Comparison of ENCODE assay signal across 26 cellular contexts in the genomic region with DNA sequence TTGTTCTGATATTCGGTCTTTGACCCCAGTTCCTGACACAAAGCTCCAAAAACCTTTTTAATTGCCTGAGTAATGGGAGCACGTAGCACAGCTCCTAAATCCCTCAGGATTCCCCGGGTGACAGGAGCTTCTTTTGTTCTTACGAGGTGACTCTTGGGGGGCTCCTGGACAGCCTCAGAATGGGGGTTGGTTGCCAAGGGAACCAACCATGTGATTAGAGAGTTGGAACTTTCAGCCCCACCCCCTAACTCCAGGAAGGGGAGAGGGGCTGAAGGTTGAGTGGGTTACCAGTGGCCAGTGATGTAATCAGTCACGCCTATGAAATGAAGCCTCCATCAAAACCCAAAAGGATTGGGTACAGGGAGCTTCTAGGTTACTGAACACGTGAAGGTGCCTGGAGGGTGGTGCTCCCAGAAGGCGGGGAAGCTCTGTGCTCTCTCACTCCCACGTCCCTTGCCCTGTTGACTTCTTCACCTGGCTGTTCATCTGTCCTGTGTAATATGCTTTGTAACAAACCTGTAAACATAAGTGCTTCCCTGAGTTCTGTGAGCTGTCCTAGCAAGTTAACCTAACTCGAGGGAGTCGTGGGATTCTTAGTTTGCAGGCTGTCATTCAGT.
"Had no signal": no experiment of that assay in that cellular context is flagged by ENCODE, and none has a peak within 500 bp of the region (broad histone marks: within the 10 kb centered on the region; RNA-seq: fewer than 3 reads in every experiment).

No MANE protein-coding gene starts in this region.

- H3K27ac Mint-ChIP-seq: activated B cell treated with CpG ODN at 0.5 μM for 24 hours; activated CD8-positive, alpha-beta T cell treated with anti-CD3 and anti-CD28 coated beads for 36 hours; activated naive CD4-positive, alpha-beta T cell treated with anti-CD3 and anti-CD28 coated beads, Interleukin-2, amount 50 U/mL, for 24 hours; activated T-helper 17 cell treated with anti-CD3 and anti-CD28 coated beads, Interleukin-2, amount 50 U/mL, for 72 hours; dendritic cell treated with granulocyte-macrophage colony-stimulating factor and Interleukin-4, amounts not matched to agents 40 ng/mL and 50 ng/mL, for 4 days; nephron; progenitor cell of endocrine pancreas; stimulated activated memory B cell treated with anti-CD40 and anti-IgM and Interleukin-4, amounts not matched to agents 10 μg/mL and 1 μg/mL and 100 μg/mL, for 72 hours; stimulated activated naive CD8-positive, alpha-beta T cell treated with anti-CD3 and anti-CD28 coated beads, Interleukin-15, amount 100 ng/mL, for 72 hours; T-helper 2 cell treated with Interferon-gamma antibody and Interleukin-4, amounts not matched to agents 5 μg/mL and 100 μg/mL, for 36 hours; type B pancreatic cell had no signal

- H3K4me1 ChIP-seq: breast epithelium, uterus had no signal

- H3K9me3 ChIP-seq: breast epithelium, sigmoid colon, uterus had no signal

- H3K36me3 Mint-ChIP-seq: activated naive CD4-positive, alpha-beta T cell treated with anti-CD3 and anti-CD28 coated beads, Interleukin-2, amount 50 U/mL, for 24 hours; stimulated activated memory B cell treated with anti-CD40 and anti-IgM and Interleukin-4, amounts not matched to agents 10 μg/mL and 1 μg/mL and 100 μg/mL, for 72 hours; type B pancreatic cell had no signal

- H3K27me3 ChIP-seq: breast epithelium, sigmoid colon, uterus had no signal

- DNase-seq: activated B cell treated with CpG ODN at 0.5 μM for 24 hours; activated CD4-positive, alpha-beta T cell treated with anti-CD3 and anti-CD28 coated beads, Interleukin-2, amount 50 U/mL, for 1 hour; activated CD8-positive, alpha-beta T cell treated with anti-CD3 and anti-CD28 coated beads for 36 hours; activated gamma-delta T cell treated with Interleukin-2 at 50 U/mL for 16 hours; activated T-cell treated with anti-CD3 and anti-CD28 coated beads, Interleukin-2, amount 50 U/mL, for 4 hours; central memory CD4-positive, alpha-beta T cell; effector memory CD4-positive, alpha-beta T cell; left ventricle myocardium superior; nucleus accumbens; sigmoid colon; small intestine; stimulated activated CD4-positive, alpha-beta T cell treated with anti-CD3 and anti-CD28 coated beads, Interleukin-1b, Interleukin-23, amount 100 ng/mL, for 48 hours; stimulated activated CD4-positive, alpha-beta T cell treated with anti-CD3 and anti-CD28 coated beads, Interleukin-4, amount 100 ng/mL, for 4 hours; stimulated activated CD8-positive, alpha-beta memory T cell treated with anti-CD3 and anti-CD28 coated beads, Interleukin-4, amount 100 ng/mL, for 48 hours; stimulated activated naive CD8-positive, alpha-beta T cell treated with anti-CD3 and anti-CD28 coated beads, Interleukin-15, amount 100 ng/mL, for 72 hours; substantia nigra; uterus had no signal

- H3K4me3 ChIP-seq: breast epithelium, sigmoid colon, uterus had no signal

- H3K36me3 ChIP-seq: breast epithelium, sigmoid colon, uterus had no signal

- H3K9me3 Mint-ChIP-seq: activated B cell treated with CpG ODN at 0.5 μM for 24 hours; activated CD8-positive, alpha-beta T cell treated with anti-CD3 and anti-CD28 coated beads for 36 hours; activated naive CD4-positive, alpha-beta T cell treated with anti-CD3 and anti-CD28 coated beads, Interleukin-2, amount 50 U/mL, for 24 hours; activated T-cell treated with anti-CD3 and anti-CD28 coated beads, Interleukin-2, amount 50 U/mL, for 4 hours; activated T-helper 17 cell treated with anti-CD3 and anti-CD28 coated beads, Interleukin-2, amount 50 U/mL, for 72 hours; dendritic cell treated with granulocyte-macrophage colony-stimulating factor and Interleukin-4, amounts not matched to agents 40 ng/mL and 50 ng/mL, for 4 days; stimulated activated memory B cell treated with anti-CD40 and anti-IgM and Interleukin-4, amounts not matched to agents 10 μg/mL and 1 μg/mL and 100 μg/mL, for 72 hours; stimulated activated naive CD8-positive, alpha-beta T cell treated with anti-CD3 and anti-CD28 coated beads, Interleukin-15, amount 100 ng/mL, for 72 hours; T-helper 2 cell treated with Interferon-gamma antibody and Interleukin-4, amounts not matched to agents 5 μg/mL and 100 μg/mL, for 36 hours; type B pancreatic cell had no signal

- H3K4me3 Mint-ChIP-seq: activated B cell treated with CpG ODN at 0.5 μM for 24 hours; activated CD8-positive, alpha-beta T cell treated with anti-CD3 and anti-CD28 coated beads for 36 hours; activated naive CD4-positive, alpha-beta T cell treated with anti-CD3 and anti-CD28 coated beads, Interleukin-2, amount 50 U/mL, for 24 hours; activated T-cell treated with anti-CD3 and anti-CD28 coated beads, Interleukin-2, amount 50 U/mL, for 4 hours; activated T-helper 17 cell treated with anti-CD3 and anti-CD28 coated beads, Interleukin-2, amount 50 U/mL, for 72 hours; dendritic cell treated with granulocyte-macrophage colony-stimulating factor and Interleukin-4, amounts not matched to agents 40 ng/mL and 50 ng/mL, for 4 days; nephron; stimulated activated memory B cell treated with anti-CD40 and anti-IgM and Interleukin-4, amounts not matched to agents 10 μg/mL and 1 μg/mL and 100 μg/mL, for 72 hours; stimulated activated naive CD8-positive, alpha-beta T cell treated with anti-CD3 and anti-CD28 coated beads, Interleukin-15, amount 100 ng/mL, for 72 hours; T-helper 2 cell treated with Interferon-gamma antibody and Interleukin-4, amounts not matched to agents 5 μg/mL and 100 μg/mL, for 36 hours; type B pancreatic cell had no signal

- ATAC-seq: activated CD8-positive, alpha-beta T cell treated with anti-CD3 and anti-CD28 coated beads for 36 hours; activated T-cell treated with anti-CD3 and anti-CD28 coated beads, Interleukin-2, amount 50 U/mL, for 4 hours; activated T-helper 17 cell treated with anti-CD3 and anti-CD28 coated beads, Interleukin-2, amount 50 U/mL, for 72 hours; left ventricle myocardium superior; stimulated activated memory B cell treated with anti-CD40 and anti-IgM and Interleukin-4, amounts not matched to agents 10 μg/mL and 1 μg/mL and 100 μg/mL, for 72 hours; stimulated activated naive CD8-positive, alpha-beta T cell treated with anti-CD3 and anti-CD28 coated beads, Interleukin-15, amount 100 ng/mL, for 72 hours had no signal

- H3K4me1 Mint-ChIP-seq: activated B cell treated with CpG ODN at 0.5 μM for 24 hours; activated naive CD4-positive, alpha-beta T cell treated with anti-CD3 and anti-CD28 coated beads, Interleukin-2, amount 50 U/mL, for 24 hours; activated T-helper 17 cell treated with anti-CD3 and anti-CD28 coated beads, Interleukin-2, amount 50 U/mL, for 72 hours; stimulated activated memory B cell treated with anti-CD40 and anti-IgM and Interleukin-4, amounts not matched to agents 10 μg/mL and 1 μg/mL and 100 μg/mL, for 72 hours; stimulated activated naive CD8-positive, alpha-beta T cell treated with anti-CD3 and anti-CD28 coated beads, Interleukin-15, amount 100 ng/mL, for 72 hours had no signal

- H3K27ac ChIP-seq: breast epithelium, sigmoid colon, uterus had no signal
